Comparison of ENCODE assay signal across 1 cellular context in the genomic region with DNA sequence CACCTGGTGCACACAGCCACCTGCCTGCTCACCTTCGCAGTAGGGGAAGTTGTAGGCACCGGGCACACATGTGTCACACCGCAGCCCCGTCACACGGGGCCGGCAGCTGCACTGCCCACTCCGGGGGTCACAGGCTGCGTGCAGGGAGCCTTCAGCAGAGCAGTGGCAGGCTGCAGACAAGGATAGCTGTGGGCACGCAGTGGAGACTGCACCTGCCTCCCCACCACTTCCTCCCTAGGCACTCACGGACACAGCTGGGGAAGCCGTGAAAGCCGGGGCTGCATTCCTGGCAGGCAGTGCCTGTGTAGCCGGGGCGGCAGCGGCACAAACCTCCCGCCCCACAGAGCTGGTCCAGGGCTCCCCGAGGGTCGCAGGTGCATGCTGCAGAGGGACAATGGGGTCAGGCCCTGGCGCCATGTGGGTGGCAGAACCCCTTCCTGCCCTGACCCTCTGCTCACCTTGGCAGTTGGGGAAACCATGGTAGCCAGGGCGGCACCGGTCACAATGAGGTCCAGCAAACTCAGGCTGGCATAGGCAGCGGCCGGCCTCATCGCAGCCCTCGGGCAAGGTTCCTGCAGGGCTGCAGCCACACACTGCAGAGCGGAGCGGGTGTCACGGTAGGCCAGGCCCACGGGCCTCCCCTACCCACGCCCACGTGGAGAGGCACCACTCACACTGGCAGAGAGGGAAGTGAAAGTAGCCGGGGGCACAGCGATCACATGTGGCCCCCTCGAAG.
TF ChIP-seq lines count a peak whose summit lies in the region.

No MANE protein-coding gene starts in this region.

TF ChIP-seq in GM12878, 131 proteins besides CTCF, POLR2A, EP300 and RAD21:
- no peak for TF ChIP-seq CHD4 (IDR thresholded peaks at IDR 0.05)
- TF ChIP-seq EED (IDR thresholded peaks at IDR 0.05; ENCODE audit: low read depth): 0 out of 2 replicates have a peak, but pooled peaks have one; percentile 40
- TF ChIP-seq ZZZ3 (IDR thresholded peaks at IDR 0.05; ENCODE audit: control insufficient read depth, insufficient read length, low read depth): no peak
- TF ChIP-seq PML (IDR thresholded peaks at IDR 0.05; ENCODE audit: low read length): no peak
- TF ChIP-seq KDM1A (IDR thresholded peaks at IDR 0.05; ENCODE audit: borderline replicate concordance): no peak
- TF ChIP-seq PAX5 (IDR thresholded peaks at IDR 0.05; ENCODE audit: borderline replicate concordance, low read depth, low read length): peak; percentile 73
- TF ChIP-seq BACH1 (IDR thresholded peaks at IDR 0.05; ENCODE audit: borderline replicate concordance): 0 out of 2 replicates have a peak, but pooled peaks have one; percentile 13
- no peak for TF ChIP-seq MEF2A (IDR thresholded peaks at IDR 0.05; ENCODE audit: insufficient read depth, low read depth, low read length)
- TF ChIP-seq ZNF24 (IDR thresholded peaks at IDR 0.05): no peak
- no peak for TF ChIP-seq FOS (IDR thresholded peaks at IDR 0.05; ENCODE audit: borderline replicate concordance, extremely low read depth, insufficient read length)
- TF ChIP-seq, protein P1, sequence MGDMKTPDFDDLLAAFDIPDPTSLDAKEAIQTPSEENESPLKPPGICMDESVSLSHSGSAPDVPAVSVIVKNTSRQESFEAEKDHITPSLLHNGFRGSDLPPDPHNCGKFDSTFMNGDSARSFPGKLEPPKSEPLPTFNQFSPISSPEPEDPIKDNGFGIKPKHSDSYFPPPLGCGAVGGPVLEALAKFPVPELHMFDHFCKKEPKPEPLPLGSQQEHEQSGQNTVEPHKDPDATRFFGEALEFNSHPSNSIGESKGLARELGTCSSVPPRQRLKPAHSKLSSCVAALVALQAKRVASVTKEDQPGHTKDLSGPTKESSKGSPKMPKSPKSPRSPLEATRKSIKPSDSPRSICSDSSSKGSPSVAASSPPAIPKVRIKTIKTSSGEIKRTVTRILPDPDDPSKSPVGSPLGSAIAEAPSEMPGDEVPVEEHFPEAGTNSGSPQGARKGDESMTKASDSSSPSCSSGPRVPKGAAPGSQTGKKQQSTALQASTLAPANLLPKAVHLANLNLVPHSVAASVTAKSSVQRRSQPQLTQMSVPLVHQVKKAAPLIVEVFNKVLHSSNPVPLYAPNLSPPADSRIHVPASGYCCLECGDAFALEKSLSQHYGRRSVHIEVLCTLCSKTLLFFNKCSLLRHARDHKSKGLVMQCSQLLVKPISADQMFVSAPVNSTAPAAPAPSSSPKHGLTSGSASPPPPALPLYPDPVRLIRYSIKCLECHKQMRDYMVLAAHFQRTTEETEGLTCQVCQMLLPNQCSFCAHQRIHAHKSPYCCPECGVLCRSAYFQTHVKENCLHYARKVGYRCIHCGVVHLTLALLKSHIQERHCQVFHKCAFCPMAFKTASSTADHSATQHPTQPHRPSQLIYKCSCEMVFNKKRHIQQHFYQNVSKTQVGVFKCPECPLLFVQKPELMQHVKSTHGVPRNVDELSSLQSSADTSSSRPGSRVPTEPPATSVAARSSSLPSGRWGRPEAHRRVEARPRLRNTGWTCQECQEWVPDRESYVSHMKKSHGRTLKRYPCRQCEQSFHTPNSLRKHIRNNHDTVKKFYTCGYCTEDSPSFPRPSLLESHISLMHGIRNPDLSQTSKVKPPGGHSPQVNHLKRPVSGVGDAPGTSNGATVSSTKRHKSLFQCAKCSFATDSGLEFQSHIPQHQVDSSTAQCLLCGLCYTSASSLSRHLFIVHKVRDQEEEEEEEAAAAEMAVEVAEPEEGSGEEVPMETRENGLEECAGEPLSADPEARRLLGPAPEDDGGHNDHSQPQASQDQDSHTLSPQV (IDR thresholded peaks at IDR 0.05): no peak
- no peak for TF ChIP-seq FOXM1 (IDR thresholded peaks at IDR 0.05; ENCODE audit: low read depth, low read length)
- TF ChIP-seq FOXK2 (IDR thresholded peaks at IDR 0.05): no peak
- TF ChIP-seq GATAD2B (conservative IDR thresholded peaks at IDR 0.05; ENCODE audit: low read depth): 0 out of 2 replicates have a peak, but pooled peaks have one; percentile 41
- TF ChIP-seq, protein P2, sequence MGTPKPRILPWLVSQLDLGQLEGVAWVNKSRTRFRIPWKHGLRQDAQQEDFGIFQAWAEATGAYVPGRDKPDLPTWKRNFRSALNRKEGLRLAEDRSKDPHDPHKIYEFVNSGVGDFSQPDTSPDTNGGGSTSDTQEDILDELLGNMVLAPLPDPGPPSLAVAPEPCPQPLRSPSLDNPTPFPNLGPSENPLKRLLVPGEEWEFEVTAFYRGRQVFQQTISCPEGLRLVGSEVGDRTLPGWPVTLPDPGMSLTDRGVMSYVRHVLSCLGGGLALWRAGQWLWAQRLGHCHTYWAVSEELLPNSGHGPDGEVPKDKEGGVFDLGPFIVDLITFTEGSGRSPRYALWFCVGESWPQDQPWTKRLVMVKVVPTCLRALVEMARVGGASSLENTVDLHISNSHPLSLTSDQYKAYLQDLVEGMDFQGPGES (IDR thresholded peaks at IDR 0.05): no peak
- TF ChIP-seq SMAD1 (IDR thresholded peaks at IDR 0.05; ENCODE audit: low read depth, partially characterized antibody): no peak
- peak; percentile 49; the same call in 1 of the 2 replicates for TF ChIP-seq IKZF1 (conservative IDR thresholded peaks at IDR 0.05)
- TF ChIP-seq SPI1 (IDR thresholded peaks at IDR 0.05; ENCODE audit: borderline replicate concordance, insufficient read depth, low read depth, low read length): peak; percentile 77
- peak; percentile 40; the same call in 1 of the 2 replicates for TF ChIP-seq RUNX3 (IDR thresholded peaks at IDR 0.05; ENCODE audit: low read length)
- TF ChIP-seq SP1 (IDR thresholded peaks at IDR 0.05; ENCODE audit: low read depth, low read length): peak; percentile 17
- TF ChIP-seq, protein P3, sequence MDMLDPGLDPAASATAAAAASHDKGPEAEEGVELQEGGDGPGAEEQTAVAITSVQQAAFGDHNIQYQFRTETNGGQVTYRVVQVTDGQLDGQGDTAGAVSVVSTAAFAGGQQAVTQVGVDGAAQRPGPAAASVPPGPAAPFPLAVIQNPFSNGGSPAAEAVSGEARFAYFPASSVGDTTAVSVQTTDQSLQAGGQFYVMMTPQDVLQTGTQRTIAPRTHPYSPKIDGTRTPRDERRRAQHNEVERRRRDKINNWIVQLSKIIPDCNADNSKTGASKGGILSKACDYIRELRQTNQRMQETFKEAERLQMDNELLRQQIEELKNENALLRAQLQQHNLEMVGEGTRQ (IDR thresholded peaks at IDR 0.05; ENCODE audit: borderline replicate concordance, low read depth, low read length): no peak
- TF ChIP-seq EZH2 (IDR thresholded peaks at IDR 0.05; ENCODE audit: borderline replicate concordance, control insufficient read depth, low read depth, low read length): no peak
- TF ChIP-seq YBX1 (IDR thresholded peaks at IDR 0.05): no peak
- no peak for TF ChIP-seq POLR2AphosphoS5 (IDR thresholded peaks at IDR 0.05; ENCODE audit: low read length)
- no peak for TF ChIP-seq MXI1 (IDR thresholded peaks at IDR 0.05; ENCODE audit: low read depth, low read length)
- TF ChIP-seq, protein P4, sequence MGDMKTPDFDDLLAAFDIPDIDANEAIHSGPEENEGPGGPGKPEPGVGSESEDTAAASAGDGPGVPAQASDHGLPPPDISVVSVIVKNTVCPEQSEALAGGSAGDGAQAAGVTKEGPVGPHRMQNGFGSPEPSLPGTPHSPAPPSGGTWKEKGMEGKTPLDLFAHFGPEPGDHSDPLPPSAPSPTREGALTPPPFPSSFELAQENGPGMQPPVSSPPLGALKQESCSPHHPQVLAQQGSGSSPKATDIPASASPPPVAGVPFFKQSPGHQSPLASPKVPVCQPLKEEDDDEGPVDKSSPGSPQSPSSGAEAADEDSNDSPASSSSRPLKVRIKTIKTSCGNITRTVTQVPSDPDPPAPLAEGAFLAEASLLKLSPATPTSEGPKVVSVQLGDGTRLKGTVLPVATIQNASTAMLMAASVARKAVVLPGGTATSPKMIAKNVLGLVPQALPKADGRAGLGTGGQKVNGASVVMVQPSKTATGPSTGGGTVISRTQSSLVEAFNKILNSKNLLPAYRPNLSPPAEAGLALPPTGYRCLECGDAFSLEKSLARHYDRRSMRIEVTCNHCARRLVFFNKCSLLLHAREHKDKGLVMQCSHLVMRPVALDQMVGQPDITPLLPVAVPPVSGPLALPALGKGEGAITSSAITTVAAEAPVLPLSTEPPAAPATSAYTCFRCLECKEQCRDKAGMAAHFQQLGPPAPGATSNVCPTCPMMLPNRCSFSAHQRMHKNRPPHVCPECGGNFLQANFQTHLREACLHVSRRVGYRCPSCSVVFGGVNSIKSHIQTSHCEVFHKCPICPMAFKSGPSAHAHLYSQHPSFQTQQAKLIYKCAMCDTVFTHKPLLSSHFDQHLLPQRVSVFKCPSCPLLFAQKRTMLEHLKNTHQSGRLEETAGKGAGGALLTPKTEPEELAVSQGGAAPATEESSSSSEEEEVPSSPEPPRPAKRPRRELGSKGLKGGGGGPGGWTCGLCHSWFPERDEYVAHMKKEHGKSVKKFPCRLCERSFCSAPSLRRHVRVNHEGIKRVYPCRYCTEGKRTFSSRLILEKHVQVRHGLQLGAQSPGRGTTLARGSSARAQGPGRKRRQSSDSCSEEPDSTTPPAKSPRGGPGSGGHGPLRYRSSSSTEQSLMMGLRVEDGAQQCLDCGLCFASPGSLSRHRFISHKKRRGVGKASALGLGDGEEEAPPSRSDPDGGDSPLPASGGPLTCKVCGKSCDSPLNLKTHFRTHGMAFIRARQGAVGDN (IDR thresholded peaks at IDR 0.05): no peak
- TF ChIP-seq HDAC2 (IDR thresholded peaks at IDR 0.05): no peak
- 0 out of 2 replicates have a peak, but pooled peaks have one; percentile 40 for TF ChIP-seq CREM (IDR thresholded peaks at IDR 0.05; ENCODE audit: low read depth)
- TF ChIP-seq SMC3 (IDR thresholded peaks at IDR 0.05; ENCODE audit: borderline replicate concordance, low read length): no peak
- 0 out of 3 replicates have a peak, but pooled peaks of 1 of the 2 experiments have one; percentile 45 for TF ChIP-seq EGR1 (IDR thresholded peaks at IDR 0.05; ENCODE audit: borderline replicate concordance in 1 of 2, low read depth in 2 of 2, low read length in 2 of 2)
- TF ChIP-seq TARDBP (IDR thresholded peaks at IDR 0.05; ENCODE audit: borderline replicate concordance): no peak
- no peak for TF ChIP-seq TCF7 (IDR thresholded peaks at IDR 0.05; ENCODE audit: borderline replicate concordance)
- peak; percentile 50 to 91; a peak in 3 of 4 replicates for TF ChIP-seq BHLHE40 (IDR thresholded peaks at IDR 0.05; ENCODE audit: borderline replicate concordance in 1 of 2, low read depth in 2 of 2, low read length in 1 of 2)
- TF ChIP-seq, protein P5, sequence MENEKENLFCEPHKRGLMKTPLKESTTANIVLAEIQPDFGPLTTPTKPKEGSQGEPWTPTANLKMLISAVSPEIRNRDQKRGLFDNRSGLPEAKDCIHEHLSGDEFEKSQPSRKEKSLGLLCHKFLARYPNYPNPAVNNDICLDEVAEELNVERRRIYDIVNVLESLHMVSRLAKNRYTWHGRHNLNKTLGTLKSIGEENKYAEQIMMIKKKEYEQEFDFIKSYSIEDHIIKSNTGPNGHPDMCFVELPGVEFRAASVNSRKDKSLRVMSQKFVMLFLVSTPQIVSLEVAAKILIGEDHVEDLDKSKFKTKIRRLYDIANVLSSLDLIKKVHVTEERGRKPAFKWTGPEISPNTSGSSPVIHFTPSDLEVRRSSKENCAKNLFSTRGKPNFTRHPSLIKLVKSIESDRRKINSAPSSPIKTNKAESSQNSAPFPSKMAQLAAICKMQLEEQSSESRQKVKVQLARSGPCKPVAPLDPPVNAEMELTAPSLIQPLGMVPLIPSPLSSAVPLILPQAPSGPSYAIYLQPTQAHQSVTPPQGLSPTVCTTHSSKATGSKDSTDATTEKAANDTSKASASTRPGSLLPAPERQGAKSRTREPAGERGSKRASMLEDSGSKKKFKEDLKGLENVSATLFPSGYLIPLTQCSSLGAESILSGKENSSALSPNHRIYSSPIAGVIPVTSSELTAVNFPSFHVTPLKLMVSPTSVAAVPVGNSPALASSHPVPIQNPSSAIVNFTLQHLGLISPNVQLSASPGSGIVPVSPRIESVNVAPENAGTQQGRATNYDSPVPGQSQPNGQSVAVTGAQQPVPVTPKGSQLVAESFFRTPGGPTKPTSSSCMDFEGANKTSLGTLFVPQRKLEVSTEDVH (IDR thresholded peaks at IDR 0.05; ENCODE audit: low read depth, partially characterized antibody): no peak
- TF ChIP-seq, protein P6, sequence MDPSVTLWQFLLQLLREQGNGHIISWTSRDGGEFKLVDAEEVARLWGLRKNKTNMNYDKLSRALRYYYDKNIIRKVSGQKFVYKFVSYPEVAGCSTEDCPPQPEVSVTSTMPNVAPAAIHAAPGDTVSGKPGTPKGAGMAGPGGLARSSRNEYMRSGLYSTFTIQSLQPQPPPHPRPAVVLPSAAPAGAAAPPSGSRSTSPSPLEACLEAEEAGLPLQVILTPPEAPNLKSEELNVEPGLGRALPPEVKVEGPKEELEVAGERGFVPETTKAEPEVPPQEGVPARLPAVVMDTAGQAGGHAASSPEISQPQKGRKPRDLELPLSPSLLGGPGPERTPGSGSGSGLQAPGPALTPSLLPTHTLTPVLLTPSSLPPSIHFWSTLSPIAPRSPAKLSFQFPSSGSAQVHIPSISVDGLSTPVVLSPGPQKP (IDR thresholded peaks at IDR 0.05; ENCODE audit: low read depth, low read length): no peak
- no peak for TF ChIP-seq KLF5 (IDR thresholded peaks at IDR 0.05; ENCODE audit: partially characterized antibody)
- TF ChIP-seq BCL11A (IDR thresholded peaks at IDR 0.05; ENCODE audit: low read depth, low read length): peak; percentile 46; the same call in 1 of the 2 replicates
- TF ChIP-seq TCF3 (IDR thresholded peaks at IDR 0.05; ENCODE audit: borderline replicate concordance, insufficient read depth, low read depth, low read length): peak; percentile 99
- TF ChIP-seq BMI1 (IDR thresholded peaks at IDR 0.05; ENCODE audit: borderline replicate concordance): no peak
- TF ChIP-seq TCF12 (IDR thresholded peaks at IDR 0.05; ENCODE audit: low read depth, low read length): peak; percentile 98
